ENCODE assay signal across 1 cellular context in genomic region chr7:1552200-1552599, GRCh38.
TF ChIP-seq lines count a peak whose summit lies in the region.

No MANE protein-coding gene starts in this region.

TF ChIP-seq in SK-N-SH, 30 proteins besides CTCF, POLR2A, EP300 and RAD21 (continued from another document):
- TF ChIP-seq REST (IDR thresholded peaks at IDR 0.05; ENCODE audit: low read depth, low read length) (no peak), MAX (IDR thresholded peaks at IDR 0.05; ENCODE audit: low read depth) (no peak), USF1 (IDR thresholded peaks at IDR 0.05; ENCODE audit: borderline replicate concordance, low read depth) (no peak), SMC3 (IDR thresholded peaks at IDR 0.05; ENCODE audit: low read depth, low read length) (no peak), TCF12 (IDR thresholded peaks at IDR 0.05) (no peak), TAF1 (IDR thresholded peaks at IDR 0.05; ENCODE audit: borderline replicate concordance, low read depth, low read length) (no peak), YY1 (IDR thresholded peaks at IDR 0.05; ENCODE audit: low read depth) (no peak), IRF3 (IDR thresholded peaks at IDR 0.05; ENCODE audit: low read depth, low read length) (no peak), USF2 (IDR thresholded peaks at IDR 0.05; ENCODE audit: borderline replicate concordance, low read depth, low read length) (no peak), PBX3 (IDR thresholded peaks at IDR 0.05) (no peak), ZBTB33 (IDR thresholded peaks at IDR 0.05; ENCODE audit: borderline replicate concordance, low read depth) (no peak), FOSL2 (IDR thresholded peaks at IDR 0.05; ENCODE audit: borderline replicate concordance, low read depth) (no peak), NFIC (IDR thresholded peaks at IDR 0.05; ENCODE audit: borderline replicate concordance) (no peak), GABPA (IDR thresholded peaks at IDR 0.05; ENCODE audit: low read depth) (no peak), POLR2AphosphoS5 (IDR thresholded peaks at IDR 0.05; ENCODE audit: low read depth, low read length) (no peak), MEF2A (IDR thresholded peaks at IDR 0.05; ENCODE audit: borderline replicate concordance, low read depth) (no peak)
